Comparison of ENCODE assay signal across 8 cellular contexts in genomic region chr9:111961575-111961974, GRCh38.
DNase-seq lines count a peak whose midpoint lies in the region; FAIRE-seq and TF ChIP-seq lines count a peak whose summit lies in the region.
"Had no signal": no experiment of that assay in that cellular context is flagged by ENCODE, and none has a peak within 500 bp of the region (broad histone marks: within the 10 kb centered on the region; RNA-seq: fewer than 3 reads in every experiment).

No MANE protein-coding gene starts in this region.

- FAIRE-seq in urothelium cell line (lab: Jason Lieb, UNC), result no peak

- H3K36me3 Mint-ChIP-seq in activated CD4-positive, alpha-beta T cell treated with anti-CD3 and anti-CD28 coated beads, Interleukin-2, amount 10 ng/mL, durations not matched to agents 7 days and 5 days (ENCODE audit: low read depth), result no peaks in the 10 kb centered on the region
- no peaks in the 10 kb centered on the region for H3K36me3 Mint-ChIP-seq in glutamatergic neuron (ENCODE audit: unreplicated experiment)

- POLR2A ChIA-PET in activated CD4-positive, alpha-beta T cell treated with anti-CD3 and anti-CD28 coated beads, Interleukin-2, amount 10 ng/mL, durations not matched to agents 7 days and 5 days (lab: Charles Lee), result interaction anchor here (0.6 kb wide), 1 partner anchor 59 kb away, joined by 5 read pairs; no protein-coding TSS in a partner anchor

- no peaks in the 10 kb centered on the region for H4K20me1 ChIP-seq in fibroblast of lung (ENCODE audit: control insufficient read depth, extremely low read depth, insufficient read depth, low read length)

- CTCF ChIA-PET in activated CD4-positive, alpha-beta T cell treated with anti-CD3 and anti-CD28 coated beads, Interleukin-2, amount 10 ng/mL, durations not matched to agents 7 days and 5 days (lab: Charles Lee), result no interaction called here

- peaks cover 9% of the 10 kb centered on the region for H3K27me3 Mint-ChIP-seq in activated CD4-positive, alpha-beta T cell treated with anti-CD3 and anti-CD28 coated beads, Interleukin-2, amount 10 ng/mL, durations not matched to agents 7 days and 5 days
- H3K27me3 Mint-ChIP-seq in glutamatergic neuron (ENCODE audit: unreplicated experiment), result peaks cover 3% of the 10 kb centered on the region

- no peaks in the 10 kb centered on the region for H3K27me3 ChIP-seq in fibroblast of lung (ENCODE audit: control insufficient read depth, insufficient read depth, low read length)

- H3K4me1 Mint-ChIP-seq in activated CD4-positive, alpha-beta T cell treated with anti-CD3 and anti-CD28 coated beads, Interleukin-2, amount 10 ng/mL, durations not matched to agents 7 days and 5 days, result peaks cover 16% of the 10 kb centered on the region
- no peaks in the 10 kb centered on the region for H3K4me1 Mint-ChIP-seq in glutamatergic neuron (ENCODE audit: low read depth, unreplicated experiment)

- H3K9ac ChIP-seq in fibroblast of lung (ENCODE audit: insufficient read depth, low read length), result no peak overlapping the region

- H3K9me3 Mint-ChIP-seq in activated CD4-positive, alpha-beta T cell treated with anti-CD3 and anti-CD28 coated beads, Interleukin-2, amount 10 ng/mL, durations not matched to agents 7 days and 5 days, result no peaks in the 10 kb centered on the region
- peaks cover 2% of the 10 kb centered on the region for H3K9me3 Mint-ChIP-seq in glutamatergic neuron (ENCODE audit: unreplicated experiment)

- no peaks in the 10 kb centered on the region for H3K79me2 ChIP-seq in fibroblast of lung (ENCODE audit: control insufficient read depth, insufficient read depth, low read length)

- H3K4me3 ChIP-seq in fibroblast of lung (replicated peaks in 1 of 4; ENCODE audit: control extremely low read depth in 1 of 4, insufficient read depth in 1 of 4, low read depth in 3 of 4, low read length in 4 of 4), result no peak overlapping the region
- H3K4me3 ChIP-seq: smooth muscle cell had no signal

- H3K4me3 Mint-ChIP-seq in activated CD4-positive, alpha-beta T cell treated with anti-CD3 and anti-CD28 coated beads, Interleukin-2, amount 10 ng/mL, durations not matched to agents 7 days and 5 days, result no peak overlapping the region
- no peak overlapping the region for H3K4me3 Mint-ChIP-seq in glutamatergic neuron (ENCODE audit: unreplicated experiment)

- no peak for TF ChIP-seq CTCF in fibroblast of lung (conservative IDR thresholded peaks at IDR 0.05 in 1 of 2, IDR thresholded peaks at IDR 0.05 in 1 of 2; ENCODE audit: low read depth in 1 of 2, low read length in 2 of 2)
- TF ChIP-seq CTCF in glutamatergic neuron (IDR thresholded peaks at IDR 0.05; ENCODE audit: partially characterized antibody, unreplicated experiment), result no peak

- H2AFZ ChIP-seq in fibroblast of lung (ENCODE audit: low read length), result no peak overlapping the region

- H3K27ac Mint-ChIP-seq in activated CD4-positive, alpha-beta T cell treated with anti-CD3 and anti-CD28 coated beads, Interleukin-2, amount 10 ng/mL, durations not matched to agents 7 days and 5 days, result no peak overlapping the region
- no peak overlapping the region for H3K27ac Mint-ChIP-seq in glutamatergic neuron (ENCODE audit: unreplicated experiment)

- no peak overlapping the region for H3K4me2 ChIP-seq in fibroblast of lung (ENCODE audit: extremely low read depth, insufficient read depth, low read length)
- H3K4me2 ChIP-seq: smooth muscle cell had no signal

- H3K27ac ChIP-seq in fibroblast of lung (ENCODE audit: insufficient read depth, low read length), result peak overlapping the region; percentile 94
- H3K27ac ChIP-seq in caudate nucleus (ENCODE audit: low read depth, low read length), result no peak overlapping the region

- H3K9me3 ChIP-seq in fibroblast of lung (ENCODE audit: control insufficient read depth, insufficient read depth, low read depth, low read length), result no peaks in the 10 kb centered on the region

- peak; percentile 78 for DNase-seq in NAMALWA (ENCODE audit: low spot score)
- peak; percentile 92 for DNase-seq in NCI-H774 (lab: John Stamatoyannopoulos, UW)
- peak; percentile 56 to 82 for DNase-seq in fibroblast of lung (ENCODE audit: low read depth in 2 of 2)
- DNase-seq in urothelium cell line (ENCODE audit: low spot score), result peak; percentile 46
- no peak for DNase-seq in activated CD4-positive, alpha-beta T cell treated with anti-CD3 and anti-CD28 coated beads, Interleukin-2, amount 10 ng/mL, durations not matched to agents 7 days and 5 days
- DNase-seq in caudate nucleus (lab: John Stamatoyannopoulos, UW), result no peak
- no peak for DNase-seq in glutamatergic neuron

- H3K4me1 ChIP-seq in fibroblast of lung (ENCODE audit: control insufficient read depth, extremely low read depth, insufficient read depth, low read length), result peaks cover 30% of the 10 kb centered on the region

- no peaks in the 10 kb centered on the region for H3K36me3 ChIP-seq in fibroblast of lung (ENCODE audit: control insufficient read depth, insufficient read depth, low read length)

Comparison
In these comparisons a context has a peak if more than half of its experiments do, and no peak if none do; other contexts are left out.
1. DNase-seq: peak in NAMALWA (single experiment), NCI-H774 (single experiment), fibroblast of lung (2 of 2) and urothelium cell line (single experiment); none in activated CD4-positive, alpha-beta T cell treated with anti-CD3 and anti-CD28 coated beads, Interleukin-2, amount 10 ng/mL, durations not matched to agents 7 days and 5 days (single experiment), caudate nucleus (0 of 61) and glutamatergic neuron (single experiment).